9 cellular contexts compared by ENCODE assay signal in the genomic region with DNA sequence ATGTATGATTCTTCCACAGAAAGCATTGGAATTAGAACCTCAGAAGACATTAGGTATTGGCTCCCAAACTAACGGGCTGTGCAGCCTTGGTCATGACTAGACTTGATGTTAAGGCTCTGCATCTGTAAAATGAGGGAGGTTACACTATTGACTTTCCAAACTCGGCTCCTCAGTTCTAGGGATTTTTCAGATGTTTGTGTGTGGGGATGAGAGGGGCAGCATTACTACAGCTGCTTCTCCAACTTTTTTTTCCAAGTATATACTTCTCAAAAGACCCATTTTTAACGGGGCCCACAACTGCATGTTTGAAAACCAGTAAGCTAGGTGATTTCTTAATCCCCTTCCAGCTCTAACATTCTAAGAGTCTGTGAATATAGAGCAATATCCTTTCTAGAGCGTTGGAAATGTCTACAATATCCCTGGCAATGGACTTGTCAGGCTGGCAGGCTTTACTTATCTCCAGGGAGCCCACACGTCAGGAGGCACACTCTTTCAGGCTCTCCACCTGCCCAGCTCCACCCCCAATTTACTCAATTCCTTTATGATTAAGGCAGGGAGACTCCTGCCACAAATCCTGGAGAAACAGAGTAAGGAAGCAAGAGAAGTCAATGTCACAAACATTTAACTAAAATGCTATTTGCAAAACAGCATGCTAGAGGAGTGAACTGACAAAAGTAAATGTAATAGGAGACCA. TPM values are rescaled to one million over a fixed set of nuclear protein-coding genes. Genes with fewer than 3 reads are reported as not detected.
DNase-seq lines count a peak whose midpoint lies in the region; ATAC-seq, FAIRE-seq and TF ChIP-seq lines count a peak whose summit lies in the region.
"Had no signal": no experiment of that assay in that cellular context is flagged by ENCODE, and none has a peak within 500 bp of the region (broad histone marks: within the 10 kb centered on the region; RNA-seq: fewer than 3 reads in every experiment).

No MANE protein-coding gene starts in this region.

- peak overlapping the region; percentile 69 for H3K4me3 ChIP-seq in HFF-Myc (replicated peaks; ENCODE audit: low read depth, low read length)
- H3K4me3 ChIP-seq in gastroesophageal sphincter: peak overlapping the region; percentile 69 to 78

- no peaks in the 10 kb centered on the region for H3K27me3 ChIP-seq in gastroesophageal sphincter

- H3K4me1 ChIP-seq in gastroesophageal sphincter: peaks cover 2 to 31% (median 13%) of the 10 kb centered on the region in 3 donors

- no peak for TF ChIP-seq CTCF in HFF-Myc (IDR thresholded peaks at IDR 0.05; ENCODE audit: low read depth, low read length, missing control alignments)
- no peak for TF ChIP-seq CTCF in gastroesophageal sphincter (IDR thresholded peaks at IDR 0.05)
- TF ChIP-seq CTCF in D721Med (IDR thresholded peaks at IDR 0.05; ENCODE audit: insufficient read depth, missing control alignments): no peak
- no peak for TF ChIP-seq CTCF in GM10248 (IDR thresholded peaks at IDR 0.05; ENCODE audit: control extremely low read depth, extremely low read depth, low read depth, missing control alignments)

- H3K27me3 Mint-ChIP-seq in T-helper 17 cell: no peaks in the 10 kb centered on the region

- H3K36me3 ChIP-seq in gastroesophageal sphincter: peaks cover 0 to 36% of the 10 kb centered on the region in 2 donors

- peak overlapping the region; percentile 89 to 95 (median 92) for H3K27ac ChIP-seq in gastroesophageal sphincter

- H3K4me1 Mint-ChIP-seq in T-helper 17 cell: peaks cover 20% of the 10 kb centered on the region

- no peak for TF ChIP-seq POLR2A in gastroesophageal sphincter (IDR thresholded peaks at IDR 0.05)

- 11 to 14% methylated on average over 4 to 5 of the region's 5 CpGs for WGBS in gastroesophageal sphincter (ENCODE audit: low coverage in 1 of 2), 2 donors

- no peak for FAIRE-seq in D721Med (lab: Jason Lieb, UNC)
- FAIRE-seq: TTC549 had no signal

- ATAC-seq in T-helper 17 cell: peak; percentile 2
- ATAC-seq in gastroesophageal sphincter: no peak
- no peak for ATAC-seq in GM19395 (IDR thresholded peaks at IDR 0.05; ENCODE audit: unreplicated experiment)
- ATAC-seq in GM21423 (IDR thresholded peaks at IDR 0.05; ENCODE audit: unreplicated experiment): no peak

- peak overlapping the region; percentile 99 for H3K27ac Mint-ChIP-seq in T-helper 17 cell

- CTCF ChIA-PET in GM10248 (lab: Yijun Ruan, JAX): interaction anchor here (2.3 to 5.0 kb wide), 3 partner anchors 9 to 44 kb away, joined by 6 to 33 read pairs (median 9); no protein-coding TSS in a partner anchor

- DNase-seq in HFF-Myc (ENCODE audit: extremely low read depth, low read depth) (no peak), T-helper 17 cell (no peak), renal cortical epithelial cell (ENCODE audit: low read depth) (peak; percentile 4), D721Med (ENCODE audit: insufficient read length, low spot score) (no peak), GM10248 (ENCODE audit: extremely low spot score) (no peak)

- H3K4me3 Mint-ChIP-seq in T-helper 17 cell: peak overlapping the region; percentile 98

- H3K36me3 Mint-ChIP-seq in T-helper 17 cell (ENCODE audit: low read depth): peaks cover 14% of the 10 kb centered on the region

- POLR2A ChIA-PET in GM10248 (lab: Yijun Ruan, JAX): no interaction called here

- H3K9me3 ChIP-seq in T-helper 17 cell (ENCODE audit: control insufficient read depth, low read length, poor library complexity, severe bottlenecking) (no peaks in the 10 kb centered on the region), gastroesophageal sphincter (no peaks in the 10 kb centered on the region)

- TF ChIP-seq EP300 in gastroesophageal sphincter (IDR thresholded peaks at IDR 0.05): no peak

RNA-seq across cellular contexts. Expression of a gene that starts 0.8 kb away (rescaled TPM):
- total RNA-seq in T-helper 17 cell (10 to 100 TPM; 46.5 to 48.6 TPM), gastroesophageal sphincter (10 to 100 TPM; 57.9 to 93.4 (median 66.4) TPM), renal cortical epithelial cell (30.0 and 42.6 TPM in 2 replicates)

RNA-seq across cellular contexts. Expression of a gene that starts 15.5 kb away (rescaled TPM):
- 1 to 10 TPM; 1.5 to 1.6 TPM for total RNA-seq in T-helper 17 cell
- total RNA-seq in gastroesophageal sphincter: 1 to 10 TPM in 3 of 4 donors, under 1 TPM in 1; 0.67 to 5.0 (median 2.0) TPM
- total RNA-seq in renal cortical epithelial cell: 0.70 TPM in 1 of 2 replicates, not detected in the other

RNA-seq across cellular contexts. Expression of a gene that starts 32.8 kb away (rescaled TPM):
- total RNA-seq in T-helper 17 cell: 10 to 100 TPM; 52.2 to 70.2 TPM
- total RNA-seq in gastroesophageal sphincter: 10 to 100 TPM; 26.2 to 68.5 (median 32.0) TPM
- 32.1 and 40.2 TPM in 2 replicates for total RNA-seq in renal cortical epithelial cell

RNA-seq across cellular contexts. Expression of a gene that starts 41.5 kb away (rescaled TPM):
- total RNA-seq in T-helper 17 cell: not detected
- total RNA-seq in gastroesophageal sphincter: under 1 TPM in 2 of 4 donors, not detected in 2; 0.15 to 0.31 TPM
- total RNA-seq in renal cortical epithelial cell: 0.17 TPM in 1 of 2 replicates, not detected in the other

RNA-seq across cellular contexts. Expression of a gene that starts 46.4 kb away (rescaled TPM):
- 10 to 100 TPM; 29.8 to 33.2 TPM for total RNA-seq in T-helper 17 cell
- 10 to 100 TPM; 40.8 to 54.9 (median 48.8) TPM for total RNA-seq in gastroesophageal sphincter
- 26.9 and 27.8 TPM in 2 replicates for total RNA-seq in renal cortical epithelial cell
